In the genomic region with DNA sequence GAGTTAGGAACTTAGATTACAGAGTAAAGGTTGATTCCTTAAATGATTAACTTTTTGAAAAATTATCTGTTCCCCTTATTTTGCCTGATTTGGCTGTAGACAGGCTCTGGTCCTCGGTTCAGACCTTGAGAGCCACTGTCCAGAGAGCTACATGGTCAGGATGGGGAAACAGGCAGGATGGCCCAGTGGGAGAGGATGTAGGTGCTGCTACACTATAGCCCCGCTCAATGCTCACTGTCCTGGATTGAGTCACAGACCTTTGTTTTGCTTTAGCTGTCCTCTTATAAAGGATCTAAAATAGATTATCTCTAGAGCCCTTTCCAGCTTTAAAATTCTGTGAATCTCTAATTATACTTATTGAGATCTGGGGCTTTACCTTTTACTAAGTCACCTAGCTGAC, we compare ENCODE assay signal across 8 cellular contexts. TPM values are rescaled to one million over a fixed set of nuclear protein-coding genes. Genes with fewer than 3 reads are reported as not detected.
DNase-seq lines count a peak whose midpoint lies in the region; ATAC-seq and TF ChIP-seq lines count a peak whose summit lies in the region.

No MANE protein-coding gene starts in this region.

- H3K4me1 ChIP-seq in colonic mucosa (no peaks in the 10 kb centered on the region), mucosa of descending colon (ENCODE audit: low read depth) (peaks cover 4% of the 10 kb centered on the region)
- H3K4me1 ChIP-seq in naive thymus-derived CD4-positive, alpha-beta T cell (ENCODE audit: control insufficient read depth in 2 of 2, insufficient read depth in 2 of 2, low read length in 2 of 2) = peaks cover 0 to 23% of the 10 kb centered on the region in 2 donors

- H3K4me1 Mint-ChIP-seq in naive thymus-derived CD4-positive, alpha-beta T cell = peaks cover 23 to 47% (median 41%) of the 10 kb centered on the region in 7 donors

- intact Hi-C loops in colonic mucosa (cut with DNase I) = loop anchor here (5.0 kb wide), 2 partner anchors 84 to 146 kb away; partner anchors contain the start of gene SHPRH
- intact Hi-C loops in naive thymus-derived CD4-positive, alpha-beta T cell (cut with micrococcal nuclease) = loop anchor here (2.0 to 10.0 kb wide), 4 partner anchors 49 to 1751 kb away; no protein-coding TSS in a partner anchor
- intact Hi-C loops in mucosa of descending colon (cut with DNase I, micrococcal nuclease) = loop anchor here in 1 of 2 donors (10.0 kb wide), 1 partner anchor 81 kb away; the partner anchor contains the start of gene EPM2A

- H3K27me3 Mint-ChIP-seq in naive thymus-derived CD4-positive, alpha-beta T cell = peaks cover 0 to 3% (median 0%) of the 10 kb centered on the region in 5 donors

- H3K9ac ChIP-seq in colonic mucosa (ENCODE audit: low read depth in 2 of 2, low read length in 2 of 2) = peak overlapping the region; percentile 39 to 91

- H3K4me3 ChIP-seq in colonic mucosa = peak overlapping the region; percentile 66
- peak overlapping the region; percentile 92 for H3K4me3 ChIP-seq in naive thymus-derived CD4-positive, alpha-beta T cell (ENCODE audit: low read length)
- no peak overlapping the region for H3K4me3 ChIP-seq in mucosa of descending colon

- H3K36me3 Mint-ChIP-seq in naive thymus-derived CD4-positive, alpha-beta T cell = peaks cover 0 to 1% (median 0%) of the 10 kb centered on the region in 5 donors

- H3K27ac ChIP-seq in KOPT-K1 (ENCODE audit: low read depth, low read length, poor library complexity, severe bottlenecking) = peak overlapping the region; percentile 92
- no peak overlapping the region for H3K27ac ChIP-seq in colonic mucosa
- no peak overlapping the region for H3K27ac ChIP-seq in naive thymus-derived CD4-positive, alpha-beta T cell (ENCODE audit: low read depth, low read length)

- ATAC-seq in naive thymus-derived CD4-positive, alpha-beta T cell = no peak
- ATAC-seq in mucosa of descending colon (no peak), GM19455 (IDR thresholded peaks at IDR 0.05; ENCODE audit: unreplicated experiment) (no peak), GM18520 (IDR thresholded peaks at IDR 0.05; ENCODE audit: unreplicated experiment) (no peak)

- H3K36me3 ChIP-seq in KOPT-K1 (ENCODE audit: insufficient read depth, low read length) (no peaks in the 10 kb centered on the region), colonic mucosa (no peaks in the 10 kb centered on the region), mucosa of descending colon (ENCODE audit: low read depth) (no peaks in the 10 kb centered on the region)
- H3K36me3 ChIP-seq in naive thymus-derived CD4-positive, alpha-beta T cell (ENCODE audit: control insufficient read depth in 2 of 3, insufficient read depth in 3 of 3, low read length in 3 of 3) = peaks cover 0 to 4% (median 0%) of the 10 kb centered on the region in 3 experiments

- H3K9me3 ChIP-seq in KOPT-K1 (ENCODE audit: insufficient read depth, low read length, poor library complexity, severe bottlenecking) (no peaks in the 10 kb centered on the region), colonic mucosa (no peaks in the 10 kb centered on the region), mucosa of descending colon (no peaks in the 10 kb centered on the region)
- no peaks in the 10 kb centered on the region for H3K9me3 ChIP-seq in naive thymus-derived CD4-positive, alpha-beta T cell (ENCODE audit: control insufficient read depth in 2 of 3, low read length in 3 of 3)

- no peaks in the 10 kb centered on the region for H3K9me3 Mint-ChIP-seq in naive thymus-derived CD4-positive, alpha-beta T cell

- POLR2A ChIA-PET in naive thymus-derived CD4-positive, alpha-beta T cell (lab: Charles Lee) = interaction anchor here (1.4 to 3.0 kb wide), 2 partner anchors 47 to 81 kb away, joined by 5 to 46 read pairs; partner anchors contain the start of gene EPM2A

- no peak for TF ChIP-seq CTCF in colonic mucosa (IDR thresholded peaks at IDR 0.05)
- no peak for TF ChIP-seq CTCF in mucosa of descending colon (IDR thresholded peaks at IDR 0.05)

- H3K4me3 Mint-ChIP-seq in naive thymus-derived CD4-positive, alpha-beta T cell = peak overlapping the region; percentile 61 to 96 (median 94)

- H3K27ac Mint-ChIP-seq in naive thymus-derived CD4-positive, alpha-beta T cell = peak overlapping the region in 7 of 9 donors; percentile 8 to 91 (median 59)

- DNase-seq in EL (peak; percentile 34), colonic mucosa (peak; percentile 17), mucosa of descending colon (no peak), DMS 273 (lab: John Stamatoyannopoulos, UW; ENCODE audit: unreplicated experiment) (no peak)
- DNase-seq in naive thymus-derived CD4-positive, alpha-beta T cell = no peak

- no peaks in the 10 kb centered on the region for H3K27me3 ChIP-seq in colonic mucosa
- H3K27me3 ChIP-seq in naive thymus-derived CD4-positive, alpha-beta T cell (ENCODE audit: control insufficient read depth in 2 of 2, insufficient read depth in 2 of 2, low read length in 2 of 2) = no peaks in the 10 kb centered on the region

- CTCF ChIA-PET in naive thymus-derived CD4-positive, alpha-beta T cell (lab: Charles Lee) = no interaction called here

RNA-seq across cellular contexts. Expression of gene FBXO30, which starts 1.3 kb away (rescaled TPM):
- 1 to 10 TPM; 5.4 to 9.0 TPM for total RNA-seq in colonic mucosa
- 1 to 10 TPM; 1.6 to 5.1 (median 4.8) TPM for total RNA-seq in naive thymus-derived CD4-positive, alpha-beta T cell
- 1 to 10 TPM; 1.1 to 1.3 TPM for polyA plus RNA-seq in naive thymus-derived CD4-positive, alpha-beta T cell
- 10 to 100 TPM in 1 of 3 donors, 1 to 10 TPM in 2; 6.3 to 34.7 (median 7.1) TPM for total RNA-seq in mucosa of descending colon

Comparison
In these comparisons a context has a peak if more than half of its experiments do, and no peak if none do; other contexts are left out.
1. DNase-seq: peak in EL (single experiment) and colonic mucosa (single experiment); none in naive thymus-derived CD4-positive, alpha-beta T cell (0 of 9), mucosa of descending colon (0 of 3) and DMS 273 (single experiment).